23 cellular contexts compared by ENCODE assay signal in genomic region chr19:33496496-33496895, GRCh38.
"Had no signal": no experiment of that assay in that cellular context is flagged by ENCODE, and none has a peak within 500 bp of the region (broad histone marks: within the 10 kb centered on the region; RNA-seq: fewer than 3 reads in every experiment).

No MANE protein-coding gene starts in this region.

- DNase-seq: activated CD4-positive, alpha-beta T cell treated with anti-CD3 and anti-CD28 coated beads, Interleukin-2, amount 50 U/mL, for 4 hours; activated CD8-positive, alpha-beta memory T cell treated with anti-CD3 and anti-CD28 coated beads for 24 hours; activated CD8-positive, alpha-beta memory T cell treated with anti-CD3 and anti-CD28 coated beads, Interleukin-2, amount 50 U/mL, for 4 hours; activated naive CD4-positive, alpha-beta T cell; activated T-cell treated with anti-CD3 and anti-CD28 coated beads, Interleukin-2, amount 50 U/mL, for 4 hours; adrenal gland; central memory CD4-positive, alpha-beta T cell; effector memory CD4-positive, alpha-beta T cell; foreskin melanocyte; immature natural killer cell; kidney glomerular epithelial cell; psoas muscle; right cardiac atrium; stimulated activated CD8-positive, alpha-beta memory T cell treated with anti-CD3 and anti-CD28 coated beads, Interleukin-4, amount 100 ng/mL, for 48 hours; stimulated activated naive B cell treated with anti-CD40 and anti-IgM and Interleukin-4, amounts not matched to agents 10 μg/mL and 1 μg/mL and 100 μg/mL, for 72 hours; T-helper 9 cell; transverse colon had no signal

- H3K4me3 ChIP-seq: adrenal gland, hepatocyte, psoas muscle, transverse colon had no signal

- H3K9me3 ChIP-seq: adrenal gland, psoas muscle, transverse colon had no signal

- H3K27me3 ChIP-seq: adrenal gland, hepatocyte, transverse colon had no signal

- H3K4me1 ChIP-seq: adrenal gland, psoas muscle, transverse colon had no signal

- ATAC-seq: activated T-cell treated with anti-CD3 and anti-CD28 coated beads, Interleukin-2, amount 50 U/mL, for 4 hours; esophagus mucosa; psoas muscle; stimulated activated naive B cell treated with anti-CD40 and anti-IgM and Interleukin-4, amounts not matched to agents 10 μg/mL and 1 μg/mL and 100 μg/mL, for 72 hours had no signal

- H3K27ac ChIP-seq: adrenal gland, hepatocyte, psoas muscle, transverse colon had no signal

- FAIRE-seq: astrocyte, colon, endothelial cell of umbilical vein, urothelium cell line had no signal
